In the genomic region with DNA sequence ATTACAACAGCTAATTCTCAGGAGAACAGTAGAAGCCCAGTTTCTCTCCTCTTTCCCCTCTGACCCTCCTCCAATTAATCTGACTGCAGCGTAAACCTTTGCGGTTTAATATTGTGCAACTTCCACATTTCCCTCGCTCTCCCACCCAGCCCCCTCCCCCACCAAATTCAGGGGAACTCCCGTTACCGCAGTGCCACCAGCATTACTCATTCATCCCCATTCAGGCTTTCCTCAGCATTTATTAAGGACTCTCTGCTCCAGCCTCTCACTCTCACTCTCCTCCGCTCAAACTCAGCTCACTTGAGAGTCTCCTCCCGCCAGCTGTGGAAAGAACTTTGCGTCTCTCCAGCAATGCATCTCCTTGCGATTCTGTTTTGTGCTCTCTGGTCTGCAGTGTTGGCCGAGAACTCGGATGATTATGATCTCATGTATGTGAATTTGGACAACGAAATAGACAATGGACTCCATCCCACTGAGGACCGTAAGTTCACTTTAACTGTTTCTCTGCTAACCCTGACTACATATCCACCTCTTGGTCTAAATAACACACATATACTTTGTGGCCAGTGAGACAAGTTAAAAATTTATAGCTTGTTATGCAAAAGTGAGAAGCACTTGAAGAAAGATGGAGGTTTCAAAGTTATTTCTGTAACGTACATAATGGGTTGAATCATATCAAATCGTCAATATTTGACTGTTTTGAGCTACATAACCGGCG, we compare ENCODE assay signal across 8 cellular contexts. TPM values are rescaled to one million over a fixed set of nuclear protein-coding genes. Genes with fewer than 3 reads are reported as not detected.
DNase-seq lines count a peak whose midpoint lies in the region.

Gene PTX3 (plus strand): TSS at position 268 of the 718 bp plus-strand sequence. CDS start 84 bp downstream, at position 352.

- no peaks in the 10 kb centered on the region for H3K9me3 ChIP-seq in Karpas-422 (ENCODE audit: low read length)

- DNase-seq in DMS 273 treated with DMSO at 0.1 percent for 48 hours (lab: John Stamatoyannopoulos, UW) = peak; percentile 56
- peak; percentile 90 for DNase-seq in LHCN-M2 (ENCODE audit: low read depth)
- peak; percentile 50 for DNase-seq in amniotic stem cell (lab: John Stamatoyannopoulos, UW)
- DNase-seq in hepatic stellate cell (ENCODE audit: low spot score) = peak; percentile 66
- DNase-seq in retina = peak; percentile 65
- no peak for DNase-seq in NCI-H1694 treated with DMSO at 0.1 percent for 48 hours (lab: John Stamatoyannopoulos, UW)
- DNase-seq in Karpas-422 = no peak
- no peak for DNase-seq in DMS114 treated with DMSO at 0.1 percent for 48 hours (lab: John Stamatoyannopoulos, UW; ENCODE audit: unreplicated experiment)

- H3K9ac ChIP-seq in Karpas-422 (ENCODE audit: low read length) = no peak within 1 kb of the TSS

- H3K4me2 ChIP-seq in Karpas-422 (ENCODE audit: low read depth, low read length, poor library complexity, severe bottlenecking) = no peak within 1 kb of the TSS

- no peak within 1 kb of the TSS for H2AFZ ChIP-seq in Karpas-422 (ENCODE audit: low read length)

- H3K36me3 ChIP-seq in Karpas-422 (ENCODE audit: insufficient read depth, low read length) = no peaks in the 10 kb centered on the region

- H3K27ac ChIP-seq in Karpas-422 (ENCODE audit: low read length) = no peak within 1 kb of the TSS

- no peaks in the 10 kb centered on the region for H3K4me1 ChIP-seq in Karpas-422 (ENCODE audit: low read length)

- no peak within 1 kb of the TSS for H3K4me3 ChIP-seq in Karpas-422 (ENCODE audit: low read length)

- no peaks in the 10 kb centered on the region for H3K27me3 ChIP-seq in Karpas-422 (ENCODE audit: low read length)

- no peaks in the 10 kb centered on the region for H3K9me2 ChIP-seq in Karpas-422 (replicated peaks; ENCODE audit: insufficient read depth, low read length)

- H3K79me2 ChIP-seq in Karpas-422 (ENCODE audit: low read length) = no peaks in the 10 kb centered on the region

- no peaks in the 10 kb centered on the region for H4K20me1 ChIP-seq in Karpas-422 (ENCODE audit: insufficient read depth, low read depth, low read length)

RNA-seq across cellular contexts. Expression of gene PTX3, which starts in this region (rescaled TPM):
- 124 and 161 TPM in 2 replicates for total RNA-seq in LHCN-M2 (2014; rRNA removed)
- polyA plus RNA-seq in LHCN-M2 (2012) = 71.7 TPM
- total RNA-seq in Karpas-422 (2014; rRNA removed; shearing (Covaris generic); ENCODE audit: low replicate concordance) = not detected in 2 replicates

Comparison
In these comparisons a context has a peak if more than half of its experiments do, and no peak if none do; other contexts are left out.
1. RNA of gene PTX3 (total RNA-seq): 124 to 161 TPM in LHCN-M2; not detected in Karpas-422; every median in the first group is over 100 times any median in the second.
2. DNase-seq: peak in DMS 273 treated with DMSO at 0.1 percent for 48 hours (single experiment), LHCN-M2 (single experiment), amniotic stem cell (single experiment), hepatic stellate cell (single experiment) and retina (single experiment); none in NCI-H1694 treated with DMSO at 0.1 percent for 48 hours (single experiment), Karpas-422 (single experiment) and DMS114 treated with DMSO at 0.1 percent for 48 hours (single experiment).